Comparison of ENCODE assay signal across 11 cellular contexts in genomic region chr7:106858618-106859532, GRCh38. TPM values are rescaled to one million over a fixed set of nuclear protein-coding genes. Genes with fewer than 3 reads are reported as not detected.
A peak's percentile ranks its signal among the peaks of the same experiment; 100 is the strongest.
DNase-seq lines count a peak whose midpoint lies in the region; ATAC-seq and TF ChIP-seq lines count a peak whose summit lies in the region.
"Had no signal": no experiment of that assay in that cellular context is flagged by ENCODE, and none has a peak within 500 bp of the region (broad histone marks: within the 10 kb centered on the region; RNA-seq: fewer than 3 reads in every experiment).

No MANE protein-coding gene starts in this region.

- no peak overlapping the region for H3K4me3 Mint-ChIP-seq in CD8-positive, alpha-beta memory T cell
- no peak overlapping the region for H3K4me3 Mint-ChIP-seq in activated T-cell treated with anti-CD3 and anti-CD28 coated beads, Interleukin-2, amount 50 U/mL, for 24 hours
- H3K4me3 Mint-ChIP-seq: dendritic cell treated with granulocyte-macrophage colony-stimulating factor and Interleukin-4, amounts not matched to agents 40 ng/mL and 50 ng/mL, for 4 days had no signal

- no peaks in the 10 kb centered on the region for H3K9me3 Mint-ChIP-seq in CD8-positive, alpha-beta memory T cell
- no peaks in the 10 kb centered on the region for H3K9me3 Mint-ChIP-seq in activated T-cell treated with anti-CD3 and anti-CD28 coated beads, Interleukin-2, amount 50 U/mL, for 24 hours

- 59 to 61% methylated on average over 10 of the region's 10 CpGs for WGBS in lung, 2 donors

- H3K9me3 ChIP-seq in CD8-positive, alpha-beta memory T cell (ENCODE audit: low read length) = no peaks in the 10 kb centered on the region
- no peaks in the 10 kb centered on the region for H3K9me3 ChIP-seq in WERI-Rb-1 (ENCODE audit: severe bottlenecking)
- H3K9me3 ChIP-seq in lung (ENCODE audit: control insufficient read depth in 2 of 2, insufficient read depth in 1 of 2, low read length in 1 of 2) = no peaks in the 10 kb centered on the region

- ATAC-seq in lung (ENCODE audit: insufficient read depth, low FRiP score) (no peak), HG02884 (IDR thresholded peaks at IDR 0.05; ENCODE audit: unreplicated experiment) (no peak)

- no peak overlapping the region for H3K4me3 ChIP-seq in CD8-positive, alpha-beta memory T cell (ENCODE audit: low read length)
- H3K4me3 ChIP-seq in WERI-Rb-1 (ENCODE audit: low read depth, low read length) (no peak overlapping the region), lung (no peak overlapping the region)

- no peaks in the 10 kb centered on the region for H3K36me3 ChIP-seq in CD8-positive, alpha-beta memory T cell (ENCODE audit: insufficient read depth, low read length)
- no peaks in the 10 kb centered on the region for H3K36me3 ChIP-seq in WERI-Rb-1
- H3K36me3 ChIP-seq in lung (ENCODE audit: control insufficient read depth in 2 of 2, insufficient read depth in 2 of 2, low read length in 2 of 2) = no peaks in the 10 kb centered on the region

- TF ChIP-seq CTCF in WERI-Rb-1 (IDR thresholded peaks at IDR 0.05; ENCODE audit: low read depth, low read length) = no peak
- TF ChIP-seq CTCF in lung (IDR thresholded peaks at IDR 0.05; ENCODE audit: control extremely low read depth, extremely low read depth) = no peak

- POLR2A ChIA-PET in CD8-positive, alpha-beta memory T cell (lab: Charles Lee) = no interaction called here

- no peaks in the 10 kb centered on the region for H3K27me3 ChIP-seq in CD8-positive, alpha-beta memory T cell (ENCODE audit: insufficient read depth, low read length, poor library complexity, severe bottlenecking)
- H3K27me3 ChIP-seq in WERI-Rb-1 (ENCODE audit: insufficient read depth, low read depth, severe bottlenecking) (no peaks in the 10 kb centered on the region), lung (ENCODE audit: control insufficient read depth, insufficient read depth) (no peaks in the 10 kb centered on the region)

- peaks cover 30 to 43% (median 42%) of the 10 kb centered on the region in 3 donors for H3K4me1 Mint-ChIP-seq in CD8-positive, alpha-beta memory T cell
- H3K4me1 Mint-ChIP-seq in activated T-cell treated with anti-CD3 and anti-CD28 coated beads, Interleukin-2, amount 50 U/mL, for 24 hours (ENCODE audit: low read depth) = peaks cover 37% of the 10 kb centered on the region

- CTCF ChIA-PET in CD8-positive, alpha-beta memory T cell (lab: Charles Lee) = interaction anchor here (0.7 kb wide), 1 partner anchor 309 kb away, joined by 3 read pairs; no protein-coding TSS in a partner anchor

- DNase-seq in CD8-positive, alpha-beta memory T cell = no peak
- peak; percentile 25 for DNase-seq in KG1 (lab: John Stamatoyannopoulos, UW)
- DNase-seq in WERI-Rb-1 = peak; percentile 61
- peak; percentile 57 for DNase-seq in lung (ENCODE audit: low spot score)
- DNase-seq in iPS-NIHi7 (ENCODE audit: extremely low spot score) = no peak
- no peak for DNase-seq in activated T-cell treated with anti-CD3 and anti-CD28 coated beads, Interleukin-2, amount 50 U/mL, for 24 hours
- DNase-seq in cortex of kidney (lab: John Stamatoyannopoulos, UW) = no peak
- DNase-seq: activated CD8-positive, alpha-beta memory T cell treated with anti-CD3 and anti-CD28 coated beads, Interleukin-2, amount 50 U/mL, for 48 hours; SHP77 had no signal

- H3K27me3 Mint-ChIP-seq in CD8-positive, alpha-beta memory T cell = no peaks in the 10 kb centered on the region
- no peaks in the 10 kb centered on the region for H3K27me3 Mint-ChIP-seq in activated T-cell treated with anti-CD3 and anti-CD28 coated beads, Interleukin-2, amount 50 U/mL, for 24 hours

- peak overlapping the region; percentile 27 for H3K27ac ChIP-seq in CD8-positive, alpha-beta memory T cell (ENCODE audit: low read depth, low read length)
- no peak overlapping the region for H3K27ac ChIP-seq in WERI-Rb-1
- H3K27ac ChIP-seq in lung (ENCODE audit: low read depth in 1 of 2, low read length in 1 of 2) = no peak overlapping the region

- H3K27ac Mint-ChIP-seq in CD8-positive, alpha-beta memory T cell = peak overlapping the region in 4 of 8 donors; percentile 19 to 75 (median 36)
- H3K27ac Mint-ChIP-seq in activated T-cell treated with anti-CD3 and anti-CD28 coated beads, Interleukin-2, amount 50 U/mL, for 24 hours = no peak overlapping the region
- H3K27ac Mint-ChIP-seq: dendritic cell treated with granulocyte-macrophage colony-stimulating factor and Interleukin-4, amounts not matched to agents 40 ng/mL and 50 ng/mL, for 4 days had no signal

- peaks cover 25% of the 10 kb centered on the region for H3K4me1 ChIP-seq in CD8-positive, alpha-beta memory T cell (ENCODE audit: insufficient read depth, low read length)
- peaks cover 3 to 10% of the 10 kb centered on the region in 2 donors for H3K4me1 ChIP-seq in lung (ENCODE audit: control insufficient read depth in 2 of 2, insufficient read depth in 2 of 2, low read length in 2 of 2)

- H3K36me3 Mint-ChIP-seq in CD8-positive, alpha-beta memory T cell = peaks cover 0 to 12% (median 2%) of the 10 kb centered on the region in 3 donors
- no peaks in the 10 kb centered on the region for H3K36me3 Mint-ChIP-seq in activated T-cell treated with anti-CD3 and anti-CD28 coated beads, Interleukin-2, amount 50 U/mL, for 24 hours (ENCODE audit: low read depth)

RNA-seq across cellular contexts. Expression of gene PIK3CG, which starts 6.2 kb away (rescaled TPM):
- 10 to 100 TPM; 25.3 to 26.3 TPM for total RNA-seq in CD8-positive, alpha-beta memory T cell
- 31.0 TPM for polyA plus RNA-seq in CD8-positive, alpha-beta memory T cell
- 10 to 100 TPM; 10.1 to 10.8 TPM for total RNA-seq in lung
- 1 to 10 TPM in 1 of 2 donors, under 1 TPM in 1; 0.61 to 3.5 TPM for polyA plus RNA-seq in lung

Comparison
In these comparisons a context has a peak if more than half of its experiments do, and no peak if none do; other contexts are left out.
1. DNase-seq: peak in KG1 (single experiment), WERI-Rb-1 (single experiment) and lung (single experiment); none in CD8-positive, alpha-beta memory T cell (0 of 5), iPS-NIHi7 (single experiment), activated T-cell treated with anti-CD3 and anti-CD28 coated beads, Interleukin-2, amount 50 U/mL, for 24 hours (single experiment) and cortex of kidney (single experiment).